Comparison of ENCODE assay signal across 8 cellular contexts in genomic region chr18:79681484-79682387, GRCh38. TPM values are rescaled to one million over a fixed set of nuclear protein-coding genes. Genes with fewer than 3 reads are reported as not detected.
DNase-seq lines count a peak whose midpoint lies in the region; ATAC-seq and TF ChIP-seq lines count a peak whose summit lies in the region.

No MANE protein-coding gene starts in this region.

- H3K27me3 ChIP-seq in Karpas-422 (ENCODE audit: low read length) (no peaks in the 10 kb centered on the region), fibroblast of lung (ENCODE audit: control insufficient read depth, insufficient read depth, low read length) (no peaks in the 10 kb centered on the region)

- H3K9ac ChIP-seq in Karpas-422 (ENCODE audit: low read length): peak overlapping the region; percentile 83
- H3K9ac ChIP-seq in fibroblast of lung (ENCODE audit: insufficient read depth, low read length): no peak overlapping the region

- intact Hi-C loops in activated CD4-positive, alpha-beta memory T cell treated with anti-CD3 and anti-CD28 coated beads for 36 hours (cut with micrococcal nuclease): loop anchor here (10.0 kb wide), 1 partner anchor 473 kb away; no protein-coding TSS in a partner anchor

- CTCF ChIA-PET in activated CD4-positive, alpha-beta memory T cell treated with anti-CD3 and anti-CD28 coated beads for 36 hours (lab: Charles Lee): no interaction called here

- no peaks in the 10 kb centered on the region for H3K9me3 Mint-ChIP-seq in activated CD4-positive, alpha-beta memory T cell treated with anti-CD3 and anti-CD28 coated beads for 36 hours

- H3K27ac ChIP-seq in Karpas-422 (ENCODE audit: low read length) (no peak overlapping the region), fibroblast of lung (ENCODE audit: insufficient read depth, low read length) (peak overlapping the region; percentile 100)

- peaks cover 26% of the 10 kb centered on the region for H3K36me3 Mint-ChIP-seq in activated CD4-positive, alpha-beta memory T cell treated with anti-CD3 and anti-CD28 coated beads for 36 hours

- peaks cover 33% of the 10 kb centered on the region for H3K4me1 ChIP-seq in Karpas-422 (ENCODE audit: low read length)
- H3K4me1 ChIP-seq in fibroblast of lung (ENCODE audit: control insufficient read depth, extremely low read depth, insufficient read depth, low read length): peaks cover 8% of the 10 kb centered on the region

- H3K4me1 Mint-ChIP-seq in activated CD4-positive, alpha-beta memory T cell treated with anti-CD3 and anti-CD28 coated beads for 36 hours (ENCODE audit: low read depth): peaks cover 82% of the 10 kb centered on the region

- TF ChIP-seq CTCF in fibroblast of lung (conservative IDR thresholded peaks at IDR 0.05 in 1 of 2, IDR thresholded peaks at IDR 0.05 in 1 of 2; ENCODE audit: low read depth in 1 of 2, low read length in 2 of 2): no peak

- DNase-seq in Karpas-422 (peak; percentile 56), fibroblast of lung (ENCODE audit: low read depth in 2 of 2) (no peak), NCI-H1105 (lab: John Stamatoyannopoulos, UW) (no peak), ureter (ENCODE audit: low spot score) (no peak), KG1 (lab: John Stamatoyannopoulos, UW) (no peak)
- DNase-seq in activated CD4-positive, alpha-beta memory T cell treated with anti-CD3 and anti-CD28 coated beads for 36 hours: peak; percentile 87
- peak in 2 of 3 experiments; percentile 27 to 42 for DNase-seq in stimulated activated CD4-positive, alpha-beta T cell treated with anti-CD3 and anti-CD28 coated beads, TNF-alpha, amount 100 ng/mL, for 4 hours (ENCODE audit: low read depth in 3 of 3)

- H3K27me3 Mint-ChIP-seq in activated CD4-positive, alpha-beta memory T cell treated with anti-CD3 and anti-CD28 coated beads for 36 hours: no peaks in the 10 kb centered on the region

- H2AFZ ChIP-seq in Karpas-422 (ENCODE audit: low read length) (no peak overlapping the region), fibroblast of lung (ENCODE audit: low read length) (no peak overlapping the region)

- H3K4me3 Mint-ChIP-seq in activated CD4-positive, alpha-beta memory T cell treated with anti-CD3 and anti-CD28 coated beads for 36 hours: peak overlapping the region; percentile 88

- H4K20me1 ChIP-seq in Karpas-422 (ENCODE audit: insufficient read depth, low read depth, low read length): peaks cover 62% of the 10 kb centered on the region
- no peaks in the 10 kb centered on the region for H4K20me1 ChIP-seq in fibroblast of lung (ENCODE audit: control insufficient read depth, extremely low read depth, insufficient read depth, low read length)

- no peaks in the 10 kb centered on the region for H3K9me3 ChIP-seq in Karpas-422 (ENCODE audit: low read length)
- H3K9me3 ChIP-seq in fibroblast of lung (ENCODE audit: control insufficient read depth, insufficient read depth, low read depth, low read length): no peaks in the 10 kb centered on the region

- no peaks in the 10 kb centered on the region for H3K9me2 ChIP-seq in Karpas-422 (replicated peaks; ENCODE audit: insufficient read depth, low read length)

- H3K4me3 ChIP-seq in Karpas-422 (ENCODE audit: low read length) (peak overlapping the region; percentile 92), fibroblast of lung (replicated peaks in 1 of 4; ENCODE audit: control extremely low read depth in 1 of 4, insufficient read depth in 1 of 4, low read depth in 3 of 4, low read length in 4 of 4) (peak overlapping the region in 1 of 4 experiments; percentile 92)

- H3K36me3 ChIP-seq in Karpas-422 (ENCODE audit: insufficient read depth, low read length): peaks cover 7% of the 10 kb centered on the region; the same call in 1 of the 2 replicates
- peaks cover 5% of the 10 kb centered on the region for H3K36me3 ChIP-seq in fibroblast of lung (ENCODE audit: control insufficient read depth, insufficient read depth, low read length)

- ATAC-seq in GM21786 (IDR thresholded peaks at IDR 0.05; ENCODE audit: unreplicated experiment): no peak

- peaks cover 86% of the 10 kb centered on the region for H3K79me2 ChIP-seq in Karpas-422 (ENCODE audit: low read length)
- peaks cover 62% of the 10 kb centered on the region for H3K79me2 ChIP-seq in fibroblast of lung (ENCODE audit: control insufficient read depth, insufficient read depth, low read length)

- POLR2A ChIA-PET in activated CD4-positive, alpha-beta memory T cell treated with anti-CD3 and anti-CD28 coated beads for 36 hours (lab: Charles Lee): interaction anchor here (0.6 to 1.5 kb wide), 2 partner anchors 159 to 290 kb away, joined by 3 to 7 read pairs; no protein-coding TSS in a partner anchor

- peak overlapping the region; percentile 91 for H3K27ac Mint-ChIP-seq in activated CD4-positive, alpha-beta memory T cell treated with anti-CD3 and anti-CD28 coated beads for 36 hours

- peak overlapping the region; percentile 97 for H3K4me2 ChIP-seq in Karpas-422 (ENCODE audit: low read depth, low read length, poor library complexity, severe bottlenecking)
- H3K4me2 ChIP-seq in fibroblast of lung (ENCODE audit: extremely low read depth, insufficient read depth, low read length): peak overlapping the region; percentile 49

RNA-seq across cellular contexts. Expression of gene CTDP1, which starts 2.1 kb away (rescaled TPM):
- total RNA-seq in Karpas-422 (2014; rRNA removed; shearing (Covaris generic); ENCODE audit: low replicate concordance): 14.1 and 32.9 TPM in 2 replicates
- 10 to 100 TPM; 35.4 to 36.0 TPM for total RNA-seq in activated CD4-positive, alpha-beta memory T cell treated with anti-CD3 and anti-CD28 coated beads for 36 hours
- total RNA-seq in fibroblast of lung (20.5 and 24.8 TPM in 2 replicates), ureter (23.8 TPM)
- 6.4 and 8.0 TPM in 2 replicates for polyA plus RNA-seq in fibroblast of lung
- 11.8 and 15.9 TPM in 2 replicates for polyA plus RNA-seq in fibroblast of lung (2012)
- 5.0 and 11.9 TPM in 2 replicates for polyA minus RNA-seq in fibroblast of lung (ENCODE audit: low replicate concordance)

Comparison
In these comparisons a context has a peak if more than half of its experiments do, and no peak if none do; other contexts are left out.
1. DNase-seq: peak in Karpas-422 (single experiment), activated CD4-positive, alpha-beta memory T cell treated with anti-CD3 and anti-CD28 coated beads for 36 hours (single experiment) and stimulated activated CD4-positive, alpha-beta T cell treated with anti-CD3 and anti-CD28 coated beads, TNF-alpha, amount 100 ng/mL, for 4 hours (2 of 3); none in fibroblast of lung (0 of 2), NCI-H1105 (single experiment), ureter (single experiment) and KG1 (single experiment).